ENCODE assay signal across 2 cellular contexts in the genomic region with DNA sequence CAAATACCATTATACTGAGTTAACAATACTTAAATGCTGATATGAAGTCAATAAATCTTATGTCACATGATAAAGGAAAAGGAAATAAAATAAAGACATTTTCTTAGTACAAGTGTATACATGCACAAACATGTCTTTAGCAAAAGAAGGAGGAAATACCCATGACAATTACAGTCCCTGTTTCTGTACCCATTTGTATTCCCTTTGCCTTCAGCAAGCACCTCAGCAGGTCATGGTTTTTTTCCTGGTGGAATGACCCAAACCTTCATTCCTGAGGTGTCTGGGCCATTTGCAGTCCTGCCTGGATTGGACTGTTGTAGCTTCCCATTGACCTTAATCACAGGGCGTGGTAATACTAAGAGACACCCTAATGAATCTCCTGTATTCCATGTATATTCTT. TPM values are rescaled to one million over a fixed set of nuclear protein-coding genes. Genes with fewer than 3 reads are reported as not detected.
"Had no signal": no experiment of that assay in that cellular context is flagged by ENCODE, and none has a peak within 500 bp of the region (broad histone marks: within the 10 kb centered on the region; RNA-seq: fewer than 3 reads in every experiment).

No MANE protein-coding gene starts in this region.

RNA-seq across cellular contexts. Expression of gene ELAVL4, which starts 57.6 kb away (rescaled TPM):
- total RNA-seq: G401, GM12878 had no signal
